ENCODE assay signal across 22 cellular contexts in the genomic region with DNA sequence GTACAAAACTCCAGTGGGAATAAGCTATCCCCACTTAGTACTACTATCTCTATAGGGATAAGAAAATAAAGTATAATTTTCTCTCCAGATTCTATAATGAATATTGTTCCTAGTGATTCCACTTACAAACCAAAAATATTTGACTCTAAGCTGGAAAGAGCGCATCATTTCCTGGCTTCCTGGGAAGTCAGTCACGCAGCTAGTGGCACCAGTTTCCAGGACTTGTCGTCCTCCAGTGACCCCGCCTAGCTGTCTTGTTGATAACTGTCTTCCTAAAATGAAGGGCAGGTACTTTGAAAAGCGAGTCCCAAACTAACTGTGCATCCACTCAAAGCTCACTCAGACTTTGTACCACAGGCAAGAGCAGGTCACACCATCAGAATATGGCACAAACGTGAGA. TPM values are rescaled to one million over a fixed set of nuclear protein-coding genes. Genes with fewer than 3 reads are reported as not detected.
DNase-seq lines count a peak whose midpoint lies in the region; ATAC-seq and TF ChIP-seq lines count a peak whose summit lies in the region.
"Had no signal": no experiment of that assay in that cellular context is flagged by ENCODE, and none has a peak within 500 bp of the region (broad histone marks: within the 10 kb centered on the region; RNA-seq: fewer than 3 reads in every experiment).

No MANE protein-coding gene starts in this region.

- peak; percentile 51 for DNase-seq in AG10803 (ENCODE audit: low read depth)
- DNase-seq in GM03348 (ENCODE audit: low spot score): peak; percentile 15
- DNase-seq in PC-3: peak; percentile 11
- peak; percentile 60 to 96 for DNase-seq in lung microvascular endothelial cell (ENCODE audit: low read depth in 2 of 2)
- no peak for DNase-seq in activated naive CD4-positive, alpha-beta T cell (lab: John Stamatoyannopoulos, UW)
- no peak for DNase-seq in activated naive CD4-positive, alpha-beta T cell treated with anti-CD3 and anti-CD28 coated beads, Interleukin-2, amount 50 U/mL, for 72 hours (ENCODE audit: low spot score in 2 of 2)
- DNase-seq in stimulated activated CD4-positive, alpha-beta T cell treated with anti-CD3 and anti-CD28 coated beads, Interleukin-12 subunit alpha, Interleukin-12 subunit beta, amount 100 ng/mL, for 4 hours: no peak
- DNase-seq: ACHN, COR-L47, DMS79 treated with DMSO at 0.1 percent for 48 hours, NCI-H1092, NCI-H1436, NCI-H1930, NCI-H2227 treated with DMSO at 0.1 percent for 48 hours, NCI-H510A, NCI-H748 treated with DMSO at 0.1 percent for 48 hours had no signal

- H2AFZ ChIP-seq in PC-3 (ENCODE audit: low read length): no peak overlapping the region

- BruUV-seq in PC-3 (replicated peaks; lab: Mats Ljungman, UMichigan): no TSS peak

- no peak overlapping the region for H3K4me2 ChIP-seq in PC-3 (ENCODE audit: low read length)

- no peaks in the 10 kb centered on the region for H3K9me3 Mint-ChIP-seq in activated naive CD4-positive, alpha-beta T cell treated with anti-CD3 and anti-CD28 coated beads, Interleukin-2, amount 50 U/mL, for 72 hours

- H3K27me3 ChIP-seq in PC-3 (ENCODE audit: low read length): no peaks in the 10 kb centered on the region

- CTCF ChIA-PET in PC-3 (lab: Charles Lee): no interaction called here

- TF ChIP-seq CTCF in AG10803 (conservative IDR thresholded peaks at IDR 0.05; ENCODE audit: low read length) (no peak), PC-3 (conservative IDR thresholded peaks at IDR 0.05; ENCODE audit: low read depth, low read length) (no peak)

- no peak overlapping the region for H3K9ac ChIP-seq in PC-3 (ENCODE audit: low read length)

- intact Hi-C loops in PC-3 (cut with micrococcal nuclease): no loop called here

- ATAC-seq in PC-3 (no peak), HG02571 (IDR thresholded peaks at IDR 0.05; ENCODE audit: unreplicated experiment) (no peak)
- ATAC-seq in activated naive CD4-positive, alpha-beta T cell treated with anti-CD3 and anti-CD28 coated beads, Interleukin-2, amount 50 U/mL, for 72 hours: no peak
- ATAC-seq: K562, SK-N-SH treated with all-trans-retinoic acid at 6 μM for 48 hours had no signal

- H3K4me3 ChIP-seq in AG10803 (ENCODE audit: low read length) (no peak overlapping the region), PC-3 (ENCODE audit: low read length) (no peak overlapping the region)
- H3K4me3 ChIP-seq: K562 had no signal

- peaks cover 0 to 5% of the 10 kb centered on the region in 2 donors for H3K36me3 Mint-ChIP-seq in activated naive CD4-positive, alpha-beta T cell treated with anti-CD3 and anti-CD28 coated beads, Interleukin-2, amount 50 U/mL, for 72 hours
- H3K36me3 Mint-ChIP-seq: CD14-positive monocyte had no signal

- H3K27ac ChIP-seq in PC-3 (ENCODE audit: low read length): no peak overlapping the region
- H3K27ac ChIP-seq: RWPE1 had no signal

- no peaks in the 10 kb centered on the region for H4K20me1 ChIP-seq in PC-3 (ENCODE audit: low read length)

- POLR2A ChIA-PET in PC-3 (lab: Charles Lee; ENCODE audit: unreplicated experiment): no interaction called here

- H3K9me2 ChIP-seq in PC-3 (replicated peaks; ENCODE audit: low read length): no peaks in the 10 kb centered on the region

- H3K36me3 ChIP-seq in PC-3 (ENCODE audit: low read depth, low read length): no peaks in the 10 kb centered on the region

- H3F3A ChIP-seq in PC-3 (ENCODE audit: low read length, unreplicated experiment): no peaks in the 10 kb centered on the region

- no peaks in the 10 kb centered on the region for H3K9me3 ChIP-seq in PC-3 (ENCODE audit: low read length)

- H3K4me1 ChIP-seq in PC-3 (ENCODE audit: insufficient read depth, low read length): no peaks in the 10 kb centered on the region

- H3K79me2 ChIP-seq in PC-3 (ENCODE audit: low read length): no peaks in the 10 kb centered on the region

- no peak overlapping the region for H3K27ac Mint-ChIP-seq in activated naive CD4-positive, alpha-beta T cell treated with anti-CD3 and anti-CD28 coated beads, Interleukin-2, amount 50 U/mL, for 72 hours
- H3K27ac Mint-ChIP-seq: B cell, CD14-positive monocyte had no signal

RNA-seq across cellular contexts. Expression of a gene that starts 39.3 kb away (rescaled TPM):
- total RNA-seq in PC-3 (2014; rRNA removed): 2.8 and 3.0 TPM in 2 replicates
- total RNA-seq in lung microvascular endothelial cell: 3.5 and 10.1 TPM in 2 replicates
- not detected for total RNA-seq in activated naive CD4-positive, alpha-beta T cell treated with anti-CD3 and anti-CD28 coated beads, Interleukin-2, amount 50 U/mL, for 72 hours
- total RNA-seq: B cell had no signal

Comparison
In these comparisons a context has a peak if more than half of its experiments do, and no peak if none do; other contexts are left out.
1. DNase-seq: peak in AG10803 (single experiment), GM03348 (single experiment), PC-3 (single experiment) and lung microvascular endothelial cell (2 of 2); none in activated naive CD4-positive, alpha-beta T cell (0 of 4), activated naive CD4-positive, alpha-beta T cell treated with anti-CD3 and anti-CD28 coated beads, Interleukin-2, amount 50 U/mL, for 72 hours (0 of 2) and stimulated activated CD4-positive, alpha-beta T cell treated with anti-CD3 and anti-CD28 coated beads, Interleukin-12 subunit alpha, Interleukin-12 subunit beta, amount 100 ng/mL, for 4 hours (single experiment).